Comparison of ENCODE assay signal across 16 cellular contexts in the genomic region with DNA sequence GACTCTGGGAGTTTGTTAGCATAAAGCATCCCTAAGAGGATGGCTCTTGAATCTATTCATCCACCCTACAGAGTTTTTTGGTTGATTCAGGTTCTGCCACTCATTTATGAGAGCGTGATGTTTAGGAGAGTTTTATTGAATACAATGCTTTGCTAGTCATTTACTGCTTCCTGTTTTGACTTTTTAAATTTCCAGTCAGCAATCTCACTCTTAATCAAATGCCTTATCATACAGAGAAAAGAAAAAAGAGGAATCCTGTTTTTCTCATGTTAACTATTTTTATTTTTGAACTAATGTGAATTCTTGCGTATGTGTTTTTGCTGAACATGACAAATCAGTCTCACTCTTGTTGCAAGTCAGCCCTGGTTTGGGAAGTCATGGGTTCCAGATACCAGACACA. TPM values are rescaled to one million over a fixed set of nuclear protein-coding genes. Genes with fewer than 3 reads are reported as not detected.
DNase-seq lines count a peak whose midpoint lies in the region; ATAC-seq and TF ChIP-seq lines count a peak whose summit lies in the region.
"Had no signal": no experiment of that assay in that cellular context is flagged by ENCODE, and none has a peak within 500 bp of the region (broad histone marks: within the 10 kb centered on the region; RNA-seq: fewer than 3 reads in every experiment).

No MANE protein-coding gene starts in this region.

- POLR2A ChIA-PET in GM10248 (lab: Yijun Ruan, JAX): interaction anchor here (0.6 to 2.3 kb wide), 3 partner anchors 18 to 22 kb away, joined by 3 to 23 read pairs (median 5); partner anchors contain the start of gene LGMN

- H3K9me3 Mint-ChIP-seq in activated T-helper 1 cell treated with anti-CD3 and anti-CD28 coated beads, Interleukin-12 subunit alpha, Interleukin-12 subunit beta, Interleukin-2, Interleukin-4 antibody, amounts not matched to agents 30 ng/mL and 10 ng/mL and 1 ng/mL, durations not matched to agents 14 hours and 24 hours and 36 hours: no peaks in the 10 kb centered on the region
- H3K9me3 Mint-ChIP-seq in osteocyte (ENCODE audit: unreplicated experiment): no peaks in the 10 kb centered on the region

- H3K4me2 ChIP-seq in parathyroid adenoma (ENCODE audit: low read length): peak overlapping the region; percentile 25
- H3K4me2 ChIP-seq: BLaER1, KMS-11 had no signal

- H3K27ac ChIP-seq in parathyroid adenoma: peak overlapping the region; percentile 22
- H3K27ac ChIP-seq: BLaER1, KMS-11, SJSA1 had no signal

- H2AFZ ChIP-seq in parathyroid adenoma: peak overlapping the region; percentile 1

- H3K36me3 Mint-ChIP-seq in activated T-helper 1 cell treated with anti-CD3 and anti-CD28 coated beads, Interleukin-12 subunit alpha, Interleukin-12 subunit beta, Interleukin-2, Interleukin-4 antibody, amounts not matched to agents 30 ng/mL and 10 ng/mL and 1 ng/mL, durations not matched to agents 14 hours and 24 hours and 36 hours (ENCODE audit: low read depth): peaks cover 2% of the 10 kb centered on the region
- H3K36me3 Mint-ChIP-seq in osteocyte (ENCODE audit: unreplicated experiment): no peaks in the 10 kb centered on the region

- CTCF ChIA-PET in GM10248 (lab: Yijun Ruan, JAX): interaction anchor here (1.0 kb wide), 1 partner anchor 12 kb away, joined by 3 read pairs; no protein-coding TSS in a partner anchor

- H3K4me3 Mint-ChIP-seq in activated T-helper 1 cell treated with anti-CD3 and anti-CD28 coated beads, Interleukin-12 subunit alpha, Interleukin-12 subunit beta, Interleukin-2, Interleukin-4 antibody, amounts not matched to agents 30 ng/mL and 10 ng/mL and 1 ng/mL, durations not matched to agents 14 hours and 24 hours and 36 hours: no peak overlapping the region
- H3K4me3 Mint-ChIP-seq in osteocyte (ENCODE audit: unreplicated experiment): no peak overlapping the region

- intact Hi-C loops in activated T-helper 1 cell treated with anti-CD3 and anti-CD28 coated beads, Interleukin-12 subunit alpha, Interleukin-12 subunit beta, Interleukin-2, Interleukin-4 antibody, amounts not matched to agents 30 ng/mL and 10 ng/mL and 1 ng/mL, durations not matched to agents 14 hours and 24 hours and 36 hours (cut with micrococcal nuclease): loop anchor here (1.0 to 2.0 kb wide), 4 partner anchors 22 to 120 kb away; partner anchors contain the start of genes GOLGA5 and LGMN

- H3K4me1 ChIP-seq in parathyroid adenoma: peaks cover 17% of the 10 kb centered on the region
- H3K4me1 ChIP-seq: SJSA1 had no signal

- H3K27me3 ChIP-seq in GM06990 (replicated peaks; ENCODE audit: control insufficient read depth, insufficient read depth, low read length) (no peaks in the 10 kb centered on the region), parathyroid adenoma (ENCODE audit: control insufficient read depth, insufficient read depth, low read length) (no peaks in the 10 kb centered on the region)
- H3K27me3 ChIP-seq: BLaER1, SJSA1 had no signal

- H3K4me1 Mint-ChIP-seq in activated T-helper 1 cell treated with anti-CD3 and anti-CD28 coated beads, Interleukin-12 subunit alpha, Interleukin-12 subunit beta, Interleukin-2, Interleukin-4 antibody, amounts not matched to agents 30 ng/mL and 10 ng/mL and 1 ng/mL, durations not matched to agents 14 hours and 24 hours and 36 hours (ENCODE audit: low read depth): peaks cover 53% of the 10 kb centered on the region
- H3K4me1 Mint-ChIP-seq in osteocyte (ENCODE audit: unreplicated experiment): no peaks in the 10 kb centered on the region

- H3K9ac ChIP-seq in parathyroid adenoma: no peak overlapping the region
- H3K9ac ChIP-seq: BLaER1, KMS-11 had no signal

- H3K36me3 ChIP-seq in GM06990 (ENCODE audit: control insufficient read depth, insufficient read depth, low read length): no peaks in the 10 kb centered on the region
- H3K36me3 ChIP-seq in parathyroid adenoma (ENCODE audit: control insufficient read depth, insufficient read depth, low read length): no peaks in the 10 kb centered on the region
- H3K36me3 ChIP-seq: BLaER1, SJSA1 had no signal

- no peak for TF ChIP-seq CTCF in GM06990 (IDR thresholded peaks at IDR 0.05; ENCODE audit: insufficient read depth, low read length, poor library complexity, severe bottlenecking)
- TF ChIP-seq CTCF in parathyroid adenoma (IDR thresholded peaks at IDR 0.05): no peak
- no peak for TF ChIP-seq CTCF in GM10248 (IDR thresholded peaks at IDR 0.05; ENCODE audit: control extremely low read depth, extremely low read depth, low read depth, missing control alignments)
- TF ChIP-seq CTCF in osteocyte (IDR thresholded peaks at IDR 0.05): no peak

- H3K27me3 Mint-ChIP-seq in activated T-helper 1 cell treated with anti-CD3 and anti-CD28 coated beads, Interleukin-12 subunit alpha, Interleukin-12 subunit beta, Interleukin-2, Interleukin-4 antibody, amounts not matched to agents 30 ng/mL and 10 ng/mL and 1 ng/mL, durations not matched to agents 14 hours and 24 hours and 36 hours (ENCODE audit: insufficient read depth): peaks cover 41% of the 10 kb centered on the region
- peaks cover 17% of the 10 kb centered on the region for H3K27me3 Mint-ChIP-seq in osteocyte (ENCODE audit: unreplicated experiment)

- H3K9me3 ChIP-seq in parathyroid adenoma (ENCODE audit: control insufficient read depth, low read length): no peaks in the 10 kb centered on the region
- H3K9me3 ChIP-seq: BLaER1, SJSA1 had no signal

- peak; percentile 23 for ATAC-seq in HG02610 (IDR thresholded peaks at IDR 0.05; ENCODE audit: unreplicated experiment)
- no peak for ATAC-seq in GM21825 (IDR thresholded peaks at IDR 0.05; ENCODE audit: unreplicated experiment)

- H3K79me2 ChIP-seq in parathyroid adenoma: no peaks in the 10 kb centered on the region

- DNase-seq in GM06990 (ENCODE audit: extremely low read depth, insufficient read length) (peak; percentile 55), GM10248 (ENCODE audit: extremely low spot score) (no peak), osteocyte (ENCODE audit: extremely low spot score, unreplicated experiment) (no peak), GM03348 (ENCODE audit: low spot score) (no peak)
- DNase-seq in activated T-helper 1 cell treated with anti-CD3 and anti-CD28 coated beads, Interleukin-12 subunit alpha, Interleukin-12 subunit beta, Interleukin-2, Interleukin-4 antibody, amounts not matched to agents 30 ng/mL and 10 ng/mL and 1 ng/mL, durations not matched to agents 14 hours and 24 hours and 36 hours (ENCODE audit: low spot score): no peak
- DNase-seq: GOT3, NCI-H1105, NCI-H1694 treated with DMSO at 0.1 percent for 48 hours, NCI-H510A treated with DMSO at 0.1 percent for 48 hours, SW 1271 had no signal

- H3K4me3 ChIP-seq in GM06990 (replicated peaks; ENCODE audit: low read depth, low read length): no peak overlapping the region
- H3K4me3 ChIP-seq in parathyroid adenoma (ENCODE audit: low read depth, low read length): no peak overlapping the region
- H3K4me3 ChIP-seq: BLaER1, SJSA1 had no signal

- peak overlapping the region; percentile 27 for H3K27ac Mint-ChIP-seq in activated T-helper 1 cell treated with anti-CD3 and anti-CD28 coated beads, Interleukin-12 subunit alpha, Interleukin-12 subunit beta, Interleukin-2, Interleukin-4 antibody, amounts not matched to agents 30 ng/mL and 10 ng/mL and 1 ng/mL, durations not matched to agents 14 hours and 24 hours and 36 hours
- H3K27ac Mint-ChIP-seq in osteocyte (ENCODE audit: unreplicated experiment): no peak overlapping the region

RNA-seq across cellular contexts. Expression of gene LGMN, which starts 22.0 kb away (rescaled TPM):
- total RNA-seq in activated T-helper 1 cell treated with anti-CD3 and anti-CD28 coated beads, Interleukin-12 subunit alpha, Interleukin-12 subunit beta, Interleukin-2, Interleukin-4 antibody, amounts not matched to agents 30 ng/mL and 10 ng/mL and 1 ng/mL, durations not matched to agents 14 hours and 24 hours and 36 hours: 1.3 and 2.2 TPM in 2 replicates
- 65.0 and 66.3 TPM in 2 replicates for total RNA-seq in osteocyte

RNA-seq across cellular contexts. Expression of gene GOLGA5, which starts 23.7 kb away (rescaled TPM):
- total RNA-seq in activated T-helper 1 cell treated with anti-CD3 and anti-CD28 coated beads, Interleukin-12 subunit alpha, Interleukin-12 subunit beta, Interleukin-2, Interleukin-4 antibody, amounts not matched to agents 30 ng/mL and 10 ng/mL and 1 ng/mL, durations not matched to agents 14 hours and 24 hours and 36 hours: 22.2 and 22.6 TPM in 2 replicates
- 41.1 and 43.2 TPM in 2 replicates for total RNA-seq in osteocyte

Comparison
In these comparisons a context has a peak if more than half of its experiments do, and no peak if none do; other contexts are left out.
1. RNA of gene LGMN, which starts 22.0 kb away (total RNA-seq): 65.0 to 66.3 TPM in osteocyte; 1.3 to 2.2 TPM in activated T-helper 1 cell treated with anti-CD3 and anti-CD28 coated beads, Interleukin-12 subunit alpha, Interleukin-12 subunit beta, Interleukin-2, Interleukin-4 antibody, amounts not matched to agents 30 ng/mL and 10 ng/mL and 1 ng/mL, durations not matched to agents 14 hours and 24 hours and 36 hours; every median in the first group is over 10 times any median in the second.